8 cellular contexts compared by ENCODE assay signal in the genomic region with DNA sequence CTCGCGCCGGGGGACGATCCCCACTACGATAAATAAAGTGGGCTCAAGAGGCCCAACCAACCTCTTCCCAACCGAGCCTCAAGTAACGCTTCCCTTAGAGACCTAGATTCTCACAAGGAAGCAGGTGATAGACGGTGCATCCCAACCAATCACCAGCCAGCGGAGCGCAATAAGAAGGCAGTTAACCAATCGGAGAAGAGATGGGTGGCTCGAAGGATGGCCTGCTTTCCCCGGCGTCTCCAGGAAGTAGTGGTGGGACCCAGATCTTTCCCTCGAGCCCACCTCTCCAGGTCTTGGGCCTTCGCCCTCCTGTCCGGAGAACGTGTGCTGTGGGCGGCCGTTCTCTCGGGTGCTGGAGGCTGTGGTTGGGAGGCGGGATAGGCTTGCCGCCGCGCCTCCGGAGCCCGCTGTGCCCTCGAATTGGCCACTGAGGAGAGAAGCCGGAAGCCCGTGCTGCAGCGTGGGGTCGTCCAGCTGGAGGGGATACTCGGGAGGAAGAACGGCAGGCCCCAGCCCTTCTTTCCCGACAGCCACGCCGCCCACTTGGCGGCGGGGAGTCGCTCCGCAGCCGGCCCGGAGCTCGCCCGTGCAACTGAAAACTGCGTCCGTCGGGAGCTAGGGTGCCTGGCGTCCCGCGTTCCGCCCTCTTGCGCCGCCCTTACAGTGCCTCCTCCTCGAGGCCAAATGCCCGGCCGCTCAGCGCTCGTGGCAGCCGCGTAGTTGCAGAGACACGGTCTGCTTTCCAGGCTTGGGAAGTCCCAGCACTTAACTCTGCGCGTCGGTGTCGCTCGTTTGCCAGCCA. TPM values are rescaled to one million over a fixed set of nuclear protein-coding genes. Genes with fewer than 3 reads are reported as not detected.
DNase-seq lines count a peak whose midpoint lies in the region; ATAC-seq and TF ChIP-seq lines count a peak whose summit lies in the region.

A gene (minus strand): TSS at position 594 of the 802 bp plus-strand sequence. CDS start 2,665 bp downstream, outside the sequence.

- H3K9me3 ChIP-seq in fibroblast of lung (ENCODE audit: control insufficient read depth, insufficient read depth, low read depth, low read length), result no peaks in the 10 kb centered on the region
- no peaks in the 10 kb centered on the region for H3K9me3 ChIP-seq in naive thymus-derived CD4-positive, alpha-beta T cell (ENCODE audit: control insufficient read depth in 2 of 3, low read length in 3 of 3)

- no peaks in the 10 kb centered on the region for H3K27me3 Mint-ChIP-seq in activated T-helper 17 cell treated with anti-CD3 and anti-CD28 coated beads, Interleukin-2, amount 50 U/mL, for 72 hours
- peaks cover 0 to 3% (median 0%) of the 10 kb centered on the region in 5 donors for H3K27me3 Mint-ChIP-seq in naive thymus-derived CD4-positive, alpha-beta T cell
- no peaks in the 10 kb centered on the region for H3K27me3 Mint-ChIP-seq in stimulated activated naive B cell treated with anti-CD40 and anti-IgM and Interleukin-4, amounts not matched to agents 10 μg/mL and 1 μg/mL and 100 μg/mL, for 72 hours

- CTCF ChIA-PET in RWPE1 (lab: Yijun Ruan, JAX), result interaction anchor here (0.6 to 1.1 kb wide), 3 partner anchors 273 to 539 kb away, joined by 3 read pairs; a partner anchor contains a TSS
- CTCF ChIA-PET in naive thymus-derived CD4-positive, alpha-beta T cell (lab: Charles Lee), result interaction anchor here (0.8 to 1.6 kb wide), 3 partner anchors 28 to 50 kb away, joined by 3 to 15 read pairs (median 3); no protein-coding TSS in a partner anchor

- H2AFZ ChIP-seq in fibroblast of lung (ENCODE audit: low read length), result peak within 1 kb of the TSS; percentile 96

- peak within 1 kb of the TSS; percentile 97 for H3K27ac Mint-ChIP-seq in activated T-helper 17 cell treated with anti-CD3 and anti-CD28 coated beads, Interleukin-2, amount 50 U/mL, for 72 hours
- H3K27ac Mint-ChIP-seq in naive thymus-derived CD4-positive, alpha-beta T cell, result peak within 1 kb of the TSS; percentile 93 to 100 (median 100)
- peak within 1 kb of the TSS; percentile 100 for H3K27ac Mint-ChIP-seq in stimulated activated naive B cell treated with anti-CD40 and anti-IgM and Interleukin-4, amounts not matched to agents 10 μg/mL and 1 μg/mL and 100 μg/mL, for 72 hours

- H3K4me3 ChIP-seq in LNCaP clone FGC (ENCODE audit: low read depth, low read length) (peak within 1 kb of the TSS; percentile 93), fibroblast of lung (replicated peaks in 1 of 4; ENCODE audit: control extremely low read depth in 1 of 4, insufficient read depth in 1 of 4, low read depth in 3 of 4, low read length in 4 of 4) (peak within 1 kb of the TSS; percentile 84 to 92 (median 89))
- H3K4me3 ChIP-seq in naive thymus-derived CD4-positive, alpha-beta T cell (ENCODE audit: low read length), result peak within 1 kb of the TSS; percentile 96

- peaks cover 4% of the 10 kb centered on the region for H3K4me1 ChIP-seq in fibroblast of lung (ENCODE audit: control insufficient read depth, extremely low read depth, insufficient read depth, low read length)
- peaks cover 16 to 17% of the 10 kb centered on the region in 2 donors for H3K4me1 ChIP-seq in naive thymus-derived CD4-positive, alpha-beta T cell (ENCODE audit: control insufficient read depth in 2 of 2, insufficient read depth in 2 of 2, low read length in 2 of 2)

- no peaks in the 10 kb centered on the region for H3K9me3 Mint-ChIP-seq in activated T-helper 17 cell treated with anti-CD3 and anti-CD28 coated beads, Interleukin-2, amount 50 U/mL, for 72 hours
- peaks cover 0 to 8% (median 0%) of the 10 kb centered on the region in 11 donors for H3K9me3 Mint-ChIP-seq in naive thymus-derived CD4-positive, alpha-beta T cell
- no peaks in the 10 kb centered on the region for H3K9me3 Mint-ChIP-seq in stimulated activated naive B cell treated with anti-CD40 and anti-IgM and Interleukin-4, amounts not matched to agents 10 μg/mL and 1 μg/mL and 100 μg/mL, for 72 hours

- no peak for TF ChIP-seq CTCF in LNCaP clone FGC (IDR thresholded peaks at IDR 0.05; ENCODE audit: control insufficient read depth, extremely low read depth, insufficient read depth)
- TF ChIP-seq CTCF in RWPE1 (conservative IDR thresholded peaks at IDR 0.05; ENCODE audit: low read depth), result no peak
- no peak for TF ChIP-seq CTCF in fibroblast of lung (conservative IDR thresholded peaks at IDR 0.05 in 1 of 2, IDR thresholded peaks at IDR 0.05 in 1 of 2; ENCODE audit: low read depth in 1 of 2, low read length in 2 of 2)

- peak within 1 kb of the TSS; percentile 95 for H3K27ac ChIP-seq in RWPE1
- H3K27ac ChIP-seq in fibroblast of lung (ENCODE audit: insufficient read depth, low read length), result peak within 1 kb of the TSS; percentile 96
- peak within 1 kb of the TSS; percentile 97 for H3K27ac ChIP-seq in naive thymus-derived CD4-positive, alpha-beta T cell (ENCODE audit: low read depth, low read length)

- H3K36me3 ChIP-seq in fibroblast of lung (ENCODE audit: control insufficient read depth, insufficient read depth, low read length), result peaks cover 3% of the 10 kb centered on the region
- H3K36me3 ChIP-seq in naive thymus-derived CD4-positive, alpha-beta T cell (ENCODE audit: control insufficient read depth in 2 of 3, insufficient read depth in 3 of 3, low read length in 3 of 3), result peaks cover 14 to 25% (median 21%) of the 10 kb centered on the region in 3 experiments

- peaks cover under 1% of the 10 kb centered on the region for H3K27me3 ChIP-seq in fibroblast of lung (ENCODE audit: control insufficient read depth, insufficient read depth, low read length)
- no peaks in the 10 kb centered on the region for H3K27me3 ChIP-seq in naive thymus-derived CD4-positive, alpha-beta T cell (ENCODE audit: control insufficient read depth in 2 of 2, insufficient read depth in 2 of 2, low read length in 2 of 2)

- H3K9ac ChIP-seq in fibroblast of lung (ENCODE audit: insufficient read depth, low read length), result peak within 1 kb of the TSS; percentile 99

- H4K20me1 ChIP-seq in fibroblast of lung (ENCODE audit: control insufficient read depth, extremely low read depth, insufficient read depth, low read length), result no peaks in the 10 kb centered on the region

- peak within 1 kb of the TSS; percentile 93 for H3K4me2 ChIP-seq in fibroblast of lung (ENCODE audit: extremely low read depth, insufficient read depth, low read length)

- peaks cover 26% of the 10 kb centered on the region for H3K4me1 Mint-ChIP-seq in activated T-helper 17 cell treated with anti-CD3 and anti-CD28 coated beads, Interleukin-2, amount 50 U/mL, for 72 hours
- H3K4me1 Mint-ChIP-seq in naive thymus-derived CD4-positive, alpha-beta T cell, result peaks cover 25 to 54% (median 49%) of the 10 kb centered on the region in 7 donors
- H3K4me1 Mint-ChIP-seq in stimulated activated naive B cell treated with anti-CD40 and anti-IgM and Interleukin-4, amounts not matched to agents 10 μg/mL and 1 μg/mL and 100 μg/mL, for 72 hours, result peaks cover 13 to 20% of the 10 kb centered on the region in 2 donors

- intact Hi-C loops in naive thymus-derived CD4-positive, alpha-beta T cell (cut with micrococcal nuclease), result loop anchor here (1.0 to 10.0 kb wide), 14 partner anchors 10 to 1917 kb away; a partner anchor contains a TSS

- DNase-seq in EH (ENCODE audit: low read depth), result peak; percentile 99
- peak; percentile 67 for DNase-seq in GOT3 (lab: John Stamatoyannopoulos, UW)
- peak; percentile 96 for DNase-seq in LNCaP clone FGC (ENCODE audit: low read depth)
- DNase-seq in RWPE1 (ENCODE audit: low spot score), result peak; percentile 99
- peak; percentile 99 to 100 for DNase-seq in fibroblast of lung (ENCODE audit: low read depth in 2 of 2)
- DNase-seq in naive thymus-derived CD4-positive, alpha-beta T cell, result peak; percentile 83 to 92 (median 89)
- peak; percentile 87 for DNase-seq in stimulated activated naive B cell treated with anti-CD40 and anti-IgM and Interleukin-4, amounts not matched to agents 10 μg/mL and 1 μg/mL and 100 μg/mL, for 72 hours

- H3K4me3 Mint-ChIP-seq in activated T-helper 17 cell treated with anti-CD3 and anti-CD28 coated beads, Interleukin-2, amount 50 U/mL, for 72 hours, result peak within 1 kb of the TSS; percentile 93
- H3K4me3 Mint-ChIP-seq in naive thymus-derived CD4-positive, alpha-beta T cell, result peak within 1 kb of the TSS; percentile 95 to 100 (median 100)
- H3K4me3 Mint-ChIP-seq in stimulated activated naive B cell treated with anti-CD40 and anti-IgM and Interleukin-4, amounts not matched to agents 10 μg/mL and 1 μg/mL and 100 μg/mL, for 72 hours, result peak within 1 kb of the TSS; percentile 95 to 100

- peaks cover 46% of the 10 kb centered on the region for H3K36me3 Mint-ChIP-seq in activated T-helper 17 cell treated with anti-CD3 and anti-CD28 coated beads, Interleukin-2, amount 50 U/mL, for 72 hours (ENCODE audit: low read depth)
- peaks cover 10 to 26% (median 22%) of the 10 kb centered on the region in 5 donors for H3K36me3 Mint-ChIP-seq in naive thymus-derived CD4-positive, alpha-beta T cell
- H3K36me3 Mint-ChIP-seq in stimulated activated naive B cell treated with anti-CD40 and anti-IgM and Interleukin-4, amounts not matched to agents 10 μg/mL and 1 μg/mL and 100 μg/mL, for 72 hours, result peaks cover 5 to 20% of the 10 kb centered on the region in 2 donors

- ATAC-seq in activated T-helper 17 cell treated with anti-CD3 and anti-CD28 coated beads, Interleukin-2, amount 50 U/mL, for 72 hours (replicated peaks), result peak; percentile 97
- ATAC-seq in naive thymus-derived CD4-positive, alpha-beta T cell, result peak; percentile 95
- peak; percentile 95 for ATAC-seq in stimulated activated naive B cell treated with anti-CD40 and anti-IgM and Interleukin-4, amounts not matched to agents 10 μg/mL and 1 μg/mL and 100 μg/mL, for 72 hours (replicated peaks)

- peaks cover 16% of the 10 kb centered on the region for H3K79me2 ChIP-seq in fibroblast of lung (ENCODE audit: control insufficient read depth, insufficient read depth, low read length)

- POLR2A ChIA-PET in RWPE1 (lab: Yijun Ruan, JAX; ENCODE audit: low non-redundant PET), result interaction anchor here (0.6 kb wide), 1 partner anchor 14 kb away, joined by 3 read pairs; no protein-coding TSS in a partner anchor
- POLR2A ChIA-PET in naive thymus-derived CD4-positive, alpha-beta T cell (lab: Charles Lee), result interaction anchor here (0.6 to 4.1 kb wide), 8 partner anchors 8 to 1957 kb away, joined by 3 to 41 read pairs (median 3); a partner anchor contains a TSS

RNA-seq across cellular contexts. Expression of the gene that starts here (rescaled TPM):
- total RNA-seq in activated T-helper 17 cell treated with anti-CD3 and anti-CD28 coated beads, Interleukin-2, amount 50 U/mL, for 72 hours, result 10 to 100 TPM; 34.3 to 38.9 TPM
- 54.2 and 71.2 TPM in 2 replicates for total RNA-seq in fibroblast of lung
- polyA plus RNA-seq in fibroblast of lung, result 33.5 and 39.4 TPM in 2 replicates
- 26.7 and 28.7 TPM in 2 replicates for polyA plus RNA-seq in fibroblast of lung (2012)
- 13.5 and 31.6 TPM in 2 replicates for polyA minus RNA-seq in fibroblast of lung (ENCODE audit: low replicate concordance)
- 10 to 100 TPM; 31.0 to 45.6 (median 44.6) TPM for total RNA-seq in naive thymus-derived CD4-positive, alpha-beta T cell
- polyA plus RNA-seq in naive thymus-derived CD4-positive, alpha-beta T cell, result 10 to 100 TPM; 29.1 to 57.4 TPM

Comparison
In these comparisons a context has a peak if more than half of its experiments do, and no peak if none do; other contexts are left out.
1. Peak in every context shown above with its lines: DNase-seq, ATAC-seq, H3K4me3 ChIP-seq and H3K27ac ChIP-seq.